Comparison of ENCODE assay signal across 1 cellular context in genomic region chr7:150778738-150779301, GRCh38.
TF ChIP-seq lines count a peak whose summit lies in the region.

No MANE protein-coding gene starts in this region.

TF ChIP-seq in SK-N-SH, 30 proteins besides CTCF, POLR2A, EP300 and RAD21 (continued from another document):
- TF ChIP-seq ZBTB33 (IDR thresholded peaks at IDR 0.05; ENCODE audit: borderline replicate concordance, low read depth) (no peak), TAF1 (IDR thresholded peaks at IDR 0.05; ENCODE audit: borderline replicate concordance, low read depth, low read length) (no peak), MXI1 (IDR thresholded peaks at IDR 0.05; ENCODE audit: low read depth, low read length) (no peak), FOXJ3 (CRISPR knock-in tag; IDR thresholded peaks at IDR 0.05) (no peak), JUND (IDR thresholded peaks at IDR 0.05) (no peak), SIN3A (IDR thresholded peaks at IDR 0.05; ENCODE audit: borderline replicate concordance, low read depth, low read length) (no peak), FOXM1 (IDR thresholded peaks at IDR 0.05; ENCODE audit: low read depth) (no peak)
